1 cellular context compared by ENCODE assay signal in the genomic region with DNA sequence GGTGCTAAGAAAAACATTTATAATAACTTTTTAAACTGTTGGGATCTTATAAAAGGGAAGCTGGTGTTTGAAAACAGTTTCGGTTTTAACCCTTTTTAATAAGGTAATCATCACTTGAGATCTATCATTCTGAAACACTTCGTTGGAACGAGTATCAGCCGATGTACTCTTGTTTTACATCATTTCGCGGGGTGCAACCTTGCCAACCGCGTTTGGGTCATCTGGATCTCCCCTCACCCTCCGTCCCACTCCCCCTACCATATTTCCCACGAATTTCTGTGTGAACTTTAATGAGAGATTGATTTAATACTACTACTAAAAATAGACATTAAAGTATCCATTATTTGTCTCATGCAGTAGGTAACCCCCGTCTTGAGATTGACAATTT.
A peak's percentile ranks its signal among the peaks of the same experiment; 100 is the strongest.
TF ChIP-seq lines count a peak whose summit lies in the region.

No MANE protein-coding gene starts in this region.

TF ChIP-seq in GM12878, 131 proteins besides CTCF, POLR2A, EP300 and RAD21 (continued from another document and continues in another):
- TF ChIP-seq ZBTB40 (IDR thresholded peaks at IDR 0.05; ENCODE audit: borderline replicate concordance) (no peak), CBX3 (IDR thresholded peaks at IDR 0.05; ENCODE audit: borderline replicate concordance, low read depth) (no peak), NBN (IDR thresholded peaks at IDR 0.05) (peak; percentile 13; the same call in 1 of the 2 replicates), ZBED1 (IDR thresholded peaks at IDR 0.05; ENCODE audit: borderline replicate concordance) (no peak), FOXM1 (IDR thresholded peaks at IDR 0.05; ENCODE audit: low read depth, low read length) (peak; percentile 35; the same call in 1 of the 2 replicates), NFIC (IDR thresholded peaks at IDR 0.05; ENCODE audit: low read depth, low read length) (peak; percentile 54; the same call in 1 of the 2 replicates), YY1 (IDR thresholded peaks at IDR 0.05; ENCODE audit: low read depth, low read length) (no peak), YBX1 (IDR thresholded peaks at IDR 0.05) (no peak), MTA2 (IDR thresholded peaks at IDR 0.05; ENCODE audit: low read depth) (0 out of 2 replicates have a peak, but pooled peaks have one; percentile 48), SKIL (IDR thresholded peaks at IDR 0.05; ENCODE audit: low read depth, poor library complexity, severe bottlenecking) (no peak), BACH1 (IDR thresholded peaks at IDR 0.05; ENCODE audit: borderline replicate concordance) (0 out of 2 replicates have a peak, but pooled peaks have one; percentile 15), PML (IDR thresholded peaks at IDR 0.05; ENCODE audit: low read length) (peak; percentile 83; the same call in 1 of the 2 replicates), JUNB (IDR thresholded peaks at IDR 0.05) (peak; percentile 63; the same call in 1 of the 2 replicates), SPI1 (IDR thresholded peaks at IDR 0.05; ENCODE audit: borderline replicate concordance, insufficient read depth, low read depth, low read length) (0 out of 2 replicates have a peak, but pooled peaks have one; percentile 1), KLF5 (IDR thresholded peaks at IDR 0.05; ENCODE audit: partially characterized antibody) (no peak), CBFB (IDR thresholded peaks at IDR 0.05; ENCODE audit: low read depth) (no peak), MEF2B (IDR thresholded peaks at IDR 0.05; ENCODE audit: partially characterized antibody, poor library complexity, severe bottlenecking) (peak; percentile 16), ZNF207 (IDR thresholded peaks at IDR 0.05; ENCODE audit: borderline replicate concordance) (no peak), STAT1 (conservative IDR thresholded peaks at IDR 0.05) (no peak), ZNF274 (IDR thresholded peaks at IDR 0.05; ENCODE audit: insufficient read depth, insufficient read length) (no peak), ZNF592 (IDR thresholded peaks at IDR 0.05) (no peak)
- TF ChIP-seq, protein P1, sequence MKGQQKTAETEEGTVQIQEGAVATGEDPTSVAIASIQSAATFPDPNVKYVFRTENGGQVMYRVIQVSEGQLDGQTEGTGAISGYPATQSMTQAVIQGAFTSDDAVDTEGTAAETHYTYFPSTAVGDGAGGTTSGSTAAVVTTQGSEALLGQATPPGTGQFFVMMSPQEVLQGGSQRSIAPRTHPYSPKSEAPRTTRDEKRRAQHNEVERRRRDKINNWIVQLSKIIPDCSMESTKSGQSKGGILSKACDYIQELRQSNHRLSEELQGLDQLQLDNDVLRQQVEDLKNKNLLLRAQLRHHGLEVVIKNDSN (IDR thresholded peaks at IDR 0.05; ENCODE audit: borderline replicate concordance, extremely low read length, insufficient read depth, low read depth, low read length): no peak
- TF ChIP-seq, protein P2, sequence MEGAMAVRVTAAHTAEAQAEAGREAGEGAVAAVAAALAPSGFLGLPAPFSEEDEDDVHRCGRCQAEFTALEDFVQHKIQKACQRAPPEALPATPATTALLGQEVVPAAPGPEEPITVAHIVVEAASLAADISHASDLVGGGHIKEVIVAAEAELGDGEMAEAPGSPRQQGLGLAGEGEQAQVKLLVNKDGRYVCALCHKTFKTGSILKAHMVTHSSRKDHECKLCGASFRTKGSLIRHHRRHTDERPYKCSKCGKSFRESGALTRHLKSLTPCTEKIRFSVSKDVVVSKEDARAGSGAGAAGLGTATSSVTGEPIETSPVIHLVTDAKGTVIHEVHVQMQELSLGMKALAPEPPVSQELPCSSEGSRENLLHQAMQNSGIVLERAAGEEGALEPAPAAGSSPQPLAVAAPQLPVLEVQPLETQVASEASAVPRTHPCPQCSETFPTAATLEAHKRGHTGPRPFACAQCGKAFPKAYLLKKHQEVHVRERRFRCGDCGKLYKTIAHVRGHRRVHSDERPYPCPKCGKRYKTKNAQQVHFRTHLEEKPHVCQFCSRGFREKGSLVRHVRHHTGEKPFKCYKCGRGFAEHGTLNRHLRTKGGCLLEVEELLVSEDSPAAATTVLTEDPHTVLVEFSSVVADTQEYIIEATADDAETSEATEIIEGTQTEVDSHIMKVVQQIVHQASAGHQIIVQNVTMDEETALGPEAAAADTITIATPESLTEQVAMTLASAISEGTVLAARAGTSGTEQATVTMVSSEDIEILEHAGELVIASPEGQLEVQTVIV (IDR thresholded peaks at IDR 0.05; ENCODE audit: borderline replicate concordance, partially characterized antibody): no peak
- TF ChIP-seq, protein P3, sequence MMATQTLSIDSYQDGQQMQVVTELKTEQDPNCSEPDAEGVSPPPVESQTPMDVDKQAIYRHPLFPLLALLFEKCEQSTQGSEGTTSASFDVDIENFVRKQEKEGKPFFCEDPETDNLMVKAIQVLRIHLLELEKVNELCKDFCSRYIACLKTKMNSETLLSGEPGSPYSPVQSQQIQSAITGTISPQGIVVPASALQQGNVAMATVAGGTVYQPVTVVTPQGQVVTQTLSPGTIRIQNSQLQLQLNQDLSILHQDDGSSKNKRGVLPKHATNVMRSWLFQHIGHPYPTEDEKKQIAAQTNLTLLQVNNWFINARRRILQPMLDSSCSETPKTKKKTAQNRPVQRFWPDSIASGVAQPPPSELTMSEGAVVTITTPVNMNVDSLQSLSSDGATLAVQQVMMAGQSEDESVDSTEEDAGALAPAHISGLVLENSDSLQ (IDR thresholded peaks at IDR 0.05): no peak
- TF ChIP-seq, protein P4, sequence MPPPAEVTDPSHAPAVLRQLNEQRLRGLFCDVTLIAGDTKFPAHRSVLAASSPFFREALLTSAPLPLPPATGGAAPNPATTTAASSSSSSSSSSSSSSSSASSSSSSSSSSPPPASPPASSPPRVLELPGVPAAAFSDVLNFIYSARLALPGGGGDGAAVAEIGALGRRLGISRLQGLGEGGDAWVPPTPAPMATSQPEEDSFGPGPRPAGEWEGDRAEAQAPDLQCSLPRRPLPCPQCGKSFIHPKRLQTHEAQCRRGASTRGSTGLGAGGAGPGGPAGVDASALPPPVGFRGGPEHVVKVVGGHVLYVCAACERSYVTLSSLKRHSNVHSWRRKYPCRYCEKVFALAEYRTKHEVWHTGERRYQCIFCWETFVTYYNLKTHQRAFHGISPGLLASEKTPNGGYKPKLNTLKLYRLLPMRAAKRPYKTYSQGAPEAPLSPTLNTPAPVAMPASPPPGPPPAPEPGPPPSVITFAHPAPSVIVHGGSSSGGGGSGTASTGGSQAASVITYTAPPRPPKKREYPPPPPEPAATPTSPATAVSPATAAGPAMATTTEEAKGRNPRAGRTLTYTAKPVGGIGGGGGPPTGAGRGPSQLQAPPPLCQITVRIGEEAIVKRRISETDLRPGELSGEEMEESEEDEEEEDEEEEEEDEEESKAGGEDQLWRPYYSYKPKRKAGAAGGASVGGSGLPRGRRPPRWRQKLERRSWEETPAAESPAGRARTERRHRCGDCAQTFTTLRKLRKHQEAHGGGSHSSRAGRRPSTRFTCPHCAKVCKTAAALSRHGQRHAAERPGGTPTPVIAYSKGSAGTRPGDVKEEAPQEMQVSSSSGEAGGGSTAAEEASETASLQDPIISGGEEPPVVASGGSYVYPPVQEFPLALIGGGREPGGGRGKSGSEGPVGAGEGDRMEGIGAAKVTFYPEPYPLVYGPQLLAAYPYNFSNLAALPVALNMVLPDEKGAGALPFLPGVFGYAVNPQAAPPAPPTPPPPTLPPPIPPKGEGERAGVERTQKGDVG (CRISPR knock-in tag; IDR thresholded peaks at IDR 0.05): no peak
- TF ChIP-seq, protein P5, sequence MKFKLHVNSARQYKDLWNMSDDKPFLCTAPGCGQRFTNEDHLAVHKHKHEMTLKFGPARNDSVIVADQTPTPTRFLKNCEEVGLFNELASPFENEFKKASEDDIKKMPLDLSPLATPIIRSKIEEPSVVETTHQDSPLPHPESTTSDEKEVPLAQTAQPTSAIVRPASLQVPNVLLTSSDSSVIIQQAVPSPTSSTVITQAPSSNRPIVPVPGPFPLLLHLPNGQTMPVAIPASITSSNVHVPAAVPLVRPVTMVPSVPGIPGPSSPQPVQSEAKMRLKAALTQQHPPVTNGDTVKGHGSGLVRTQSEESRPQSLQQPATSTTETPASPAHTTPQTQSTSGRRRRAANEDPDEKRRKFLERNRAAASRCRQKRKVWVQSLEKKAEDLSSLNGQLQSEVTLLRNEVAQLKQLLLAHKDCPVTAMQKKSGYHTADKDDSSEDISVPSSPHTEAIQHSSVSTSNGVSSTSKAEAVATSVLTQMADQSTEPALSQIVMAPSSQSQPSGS (IDR thresholded peaks at IDR 0.05; ENCODE audit: low read length): peak; percentile 24
